14 cellular contexts compared by ENCODE assay signal in the genomic region with DNA sequence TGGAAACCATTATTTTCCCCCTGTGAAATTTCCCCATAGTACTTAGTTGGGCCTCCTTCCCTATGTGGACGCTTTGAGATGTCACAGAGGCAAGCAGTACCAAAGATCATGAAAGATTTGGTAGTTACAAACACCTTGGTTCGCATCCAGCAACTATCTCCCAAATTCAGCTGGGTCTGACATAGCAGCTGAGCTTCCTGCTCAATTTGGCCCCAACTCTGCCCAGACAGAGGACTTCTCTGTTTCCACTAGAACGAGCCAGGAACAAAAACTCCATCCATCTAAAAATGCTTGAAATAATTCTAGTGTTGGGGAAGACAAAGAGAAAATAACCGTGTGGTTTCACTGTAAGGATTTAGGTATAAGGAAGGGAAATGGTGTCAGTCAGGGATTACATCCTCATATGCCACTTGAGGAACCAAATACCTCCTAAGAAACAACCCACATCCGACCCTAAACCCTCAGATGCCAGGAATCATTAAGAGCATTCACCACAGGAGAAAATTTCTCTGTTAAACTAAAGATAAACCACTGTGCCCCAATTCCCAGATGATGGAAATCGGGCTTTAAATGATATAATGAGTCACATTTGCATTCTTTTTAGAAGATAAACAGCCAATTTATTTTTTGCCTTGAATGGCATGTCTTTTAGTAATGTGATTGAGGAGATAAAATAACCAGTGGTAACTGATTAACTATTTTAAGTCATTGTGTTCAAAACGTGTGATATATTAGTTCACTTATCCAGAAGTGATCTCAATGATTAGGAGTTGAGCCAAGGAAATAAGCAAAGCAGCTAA.
DNase-seq lines count a peak whose midpoint lies in the region; ATAC-seq and TF ChIP-seq lines count a peak whose summit lies in the region.
"Had no signal": no experiment of that assay in that cellular context is flagged by ENCODE, and none has a peak within 500 bp of the region (broad histone marks: within the 10 kb centered on the region; RNA-seq: fewer than 3 reads in every experiment).

No MANE protein-coding gene starts in this region.

- no peaks in the 10 kb centered on the region for H3K36me3 Mint-ChIP-seq in T-cell

- H4K91ac ChIP-seq in mesenchymal stem cell (ENCODE audit: low read length) = no peak overlapping the region

- H2BK12ac ChIP-seq in mesenchymal stem cell (ENCODE audit: low read length in 2 of 2) = no peak overlapping the region

- H4K8ac ChIP-seq in mesenchymal stem cell (ENCODE audit: low read length) = no peak overlapping the region

- no peaks in the 10 kb centered on the region for H3K9me3 ChIP-seq in mesenchymal stem cell (ENCODE audit: control insufficient read depth, low read length)
- H3K9me3 ChIP-seq in testis = no peaks in the 10 kb centered on the region
- H3K9me3 ChIP-seq: colonic mucosa had no signal

- TF ChIP-seq CTCF in astrocyte of the spinal cord (IDR thresholded peaks at IDR 0.05; ENCODE audit: low read depth, low read length) (no peak), testis (IDR thresholded peaks at IDR 0.05) (no peak)

- peaks cover 3% of the 10 kb centered on the region in 2 donors for H3K27me3 Mint-ChIP-seq in T-cell
- H3K27me3 Mint-ChIP-seq: activated CD4-positive, alpha-beta memory T cell treated with anti-CD3 and anti-CD28 coated beads, Interleukin-2, amount 10 ng/mL, durations not matched to agents 7 days and 5 days had no signal

- in situ Hi-C loops in astrocyte of the spinal cord (cut with HindIII; ENCODE audit: low sequenced_read_pairs) = no loop called here

- POLR2A ChIA-PET in T-cell (lab: Charles Lee) = no interaction called here

- H3K79me1 ChIP-seq in mesenchymal stem cell (replicated peaks; ENCODE audit: low read length, poor library complexity, severe bottlenecking) = no peaks in the 10 kb centered on the region

- peak; percentile 24 for DNase-seq in H4 (ENCODE audit: low spot score)
- DNase-seq in astrocyte of the spinal cord (ENCODE audit: low read depth, low spot score) = peak; percentile 6
- DNase-seq in mesenchymal stem cell = peak; percentile 32
- peak; percentile 14 for DNase-seq in testis
- DNase-seq in NOMO-1 treated with dmso at 0.1 percent for 144 hours (lab: John Stamatoyannopoulos, UW; ENCODE audit: unreplicated experiment) = no peak
- DNase-seq in NCI-H146 (lab: John Stamatoyannopoulos, UW) = no peak
- DNase-seq in T-cell = no peak
- DNase-seq: activated CD4-positive, alpha-beta memory T cell treated with anti-CD3 and anti-CD28 coated beads, Interleukin-2, amount 10 ng/mL, durations not matched to agents 7 days and 5 days; colonic mucosa; Karpas-422; NCI-H187 treated with DMSO at 0.1 percent for 48 hours; NCI-H510A treated with DMSO at 0.1 percent for 48 hours had no signal

- TF ChIP-seq POLR2A in testis (IDR thresholded peaks at IDR 0.05) = no peak

- WGBS in mesenchymal stem cell = 61% methylated on average over 3 of the region's 7 CpGs
- WGBS in testis, 2 donors = 55 to 56% methylated on average over 7 of the region's 7 CpGs

- H3K4me1 ChIP-seq in mesenchymal stem cell (ENCODE audit: control insufficient read depth, insufficient read depth, low read depth, low read length) (no peaks in the 10 kb centered on the region), testis (no peaks in the 10 kb centered on the region)
- H3K4me1 ChIP-seq: colonic mucosa had no signal

- no peak for ATAC-seq in T-cell (replicated peaks in 1 of 4)
- ATAC-seq: GM12878 had no signal

- H2BK120ac ChIP-seq in mesenchymal stem cell (ENCODE audit: low read depth, low read length) = no peak overlapping the region

- H3K4ac ChIP-seq in mesenchymal stem cell (ENCODE audit: low read depth in 1 of 2, low read length in 2 of 2) = no peak overlapping the region

- no peak overlapping the region for H3K23ac ChIP-seq in mesenchymal stem cell (ENCODE audit: low read length in 2 of 2)

- no peak overlapping the region for H3K14ac ChIP-seq in mesenchymal stem cell (ENCODE audit: low read length in 2 of 2)

- H2BK5ac ChIP-seq in mesenchymal stem cell (ENCODE audit: low read depth, low read length, poor library complexity, severe bottlenecking) = no peak overlapping the region

- no peaks in the 10 kb centered on the region for H3K9me3 Mint-ChIP-seq in T-cell
- H3K9me3 Mint-ChIP-seq: activated CD4-positive, alpha-beta memory T cell treated with anti-CD3 and anti-CD28 coated beads, Interleukin-2, amount 10 ng/mL, durations not matched to agents 7 days and 5 days had no signal

- H3K27me3 ChIP-seq in mesenchymal stem cell (ENCODE audit: control insufficient read depth in 1 of 2, insufficient read depth in 1 of 2, low read length in 2 of 2) = no peaks in the 10 kb centered on the region
- no peaks in the 10 kb centered on the region for H3K27me3 ChIP-seq in testis
- H3K27me3 ChIP-seq: colonic mucosa had no signal

- peak overlapping the region; percentile 37 for H3K27ac ChIP-seq in mesenchymal stem cell (ENCODE audit: low read length, poor library complexity, severe bottlenecking)
- peak overlapping the region; percentile 14 to 40 for H3K27ac ChIP-seq in testis
- H3K27ac ChIP-seq: colonic mucosa, epithelial cell of prostate had no signal

- H3K4me3 ChIP-seq in astrocyte of the spinal cord (ENCODE audit: low read depth, low read length) (no peak overlapping the region), mesenchymal stem cell (ENCODE audit: insufficient read depth in 1 of 2, low read depth in 1 of 2, low read length in 2 of 2) (peak overlapping the region in 1 of 2 experiments; percentile 14), testis (no peak overlapping the region)
- H3K4me3 ChIP-seq: colonic mucosa, GM12878 had no signal

- H3K9ac ChIP-seq in mesenchymal stem cell (ENCODE audit: low read length) = peak overlapping the region; percentile 45

- peaks cover 1 to 11% (median 1%) of the 10 kb centered on the region in 3 donors for H3K4me1 Mint-ChIP-seq in T-cell
- H3K4me1 Mint-ChIP-seq: activated CD4-positive, alpha-beta memory T cell treated with anti-CD3 and anti-CD28 coated beads, Interleukin-2, amount 10 ng/mL, durations not matched to agents 7 days and 5 days had no signal

- H3K18ac ChIP-seq in mesenchymal stem cell (ENCODE audit: low read depth in 1 of 2, low read length in 2 of 2) = peak overlapping the region in 1 of 2 experiments; percentile 66

- no peak overlapping the region for H2AFZ ChIP-seq in mesenchymal stem cell (ENCODE audit: low read depth, low read length)

- no peak overlapping the region for H2AK5ac ChIP-seq in mesenchymal stem cell (ENCODE audit: low read length, severe bottlenecking)

- intact Hi-C loops in testis (cut with DNase I; ENCODE audit: low total_unique reads) = no loop called here

- H3K4me3 Mint-ChIP-seq in T-cell = no peak overlapping the region
- H3K4me3 Mint-ChIP-seq: activated CD4-positive, alpha-beta memory T cell treated with anti-CD3 and anti-CD28 coated beads, Interleukin-2, amount 10 ng/mL, durations not matched to agents 7 days and 5 days had no signal

- H2BK15ac ChIP-seq in mesenchymal stem cell (ENCODE audit: low read depth, poor library complexity, severe bottlenecking) = no peak overlapping the region

- CTCF ChIA-PET in T-cell (lab: Charles Lee) = no interaction called here

- no peak overlapping the region for H3K27ac Mint-ChIP-seq in T-cell
- H3K27ac Mint-ChIP-seq: activated CD4-positive, alpha-beta memory T cell treated with anti-CD3 and anti-CD28 coated beads, Interleukin-2, amount 10 ng/mL, durations not matched to agents 7 days and 5 days had no signal

- no peaks in the 10 kb centered on the region for H3K36me3 ChIP-seq in mesenchymal stem cell (ENCODE audit: control insufficient read depth in 1 of 2, insufficient read depth in 2 of 2, low read depth in 1 of 2, low read length in 2 of 2)
- H3K36me3 ChIP-seq in testis (ENCODE audit: low read depth, missing control alignments) = no peaks in the 10 kb centered on the region
- H3K36me3 ChIP-seq: colonic mucosa had no signal

- no peak overlapping the region for H3K4me2 ChIP-seq in mesenchymal stem cell (ENCODE audit: low read length, poor library complexity, severe bottlenecking)

Comparison
In these comparisons a context has a peak if more than half of its experiments do, and no peak if none do; other contexts are left out.
1. DNase-seq: peak in H4 (single experiment), astrocyte of the spinal cord (single experiment), mesenchymal stem cell (single experiment) and testis (single experiment); none in NOMO-1 treated with dmso at 0.1 percent for 144 hours (single experiment), NCI-H146 (single experiment) and T-cell (0 of 34).